Comparison of ENCODE assay signal across 17 cellular contexts in genomic region chr3:194381460-194381875, GRCh38. TPM values are rescaled to one million over a fixed set of nuclear protein-coding genes. Genes with fewer than 3 reads are reported as not detected.
DNase-seq lines count a peak whose midpoint lies in the region; ATAC-seq and TF ChIP-seq lines count a peak whose summit lies in the region.
"Had no signal": no experiment of that assay in that cellular context is flagged by ENCODE, and none has a peak within 500 bp of the region (broad histone marks: within the 10 kb centered on the region; RNA-seq: fewer than 3 reads in every experiment).

No MANE protein-coding gene starts in this region.

- H3K27ac ChIP-seq in prostate gland = no peak overlapping the region
- H3K27ac ChIP-seq: adrenal gland, gastrocnemius medialis, uterus had no signal

- H3K4me3 ChIP-seq in kidney epithelial cell (ENCODE audit: low read depth, low read length) = peak overlapping the region; percentile 17
- H3K4me3 ChIP-seq in prostate gland = no peak overlapping the region
- H3K4me3 ChIP-seq: adrenal gland, gastrocnemius medialis, uterus had no signal

- H3K36me3 ChIP-seq in kidney epithelial cell (ENCODE audit: control insufficient read depth, insufficient read depth, low read length) = no peaks in the 10 kb centered on the region
- no peaks in the 10 kb centered on the region for H3K36me3 ChIP-seq in prostate gland
- H3K36me3 ChIP-seq: adrenal gland, gastrocnemius medialis, uterus had no signal

- ATAC-seq in left ventricle myocardium superior (no peak), Right ventricle myocardium inferior (no peak), HG03378 (IDR thresholded peaks at IDR 0.05; ENCODE audit: unreplicated experiment) (no peak)
- ATAC-seq: activated CD8-positive, alpha-beta memory T cell treated with anti-CD3 and anti-CD28 coated beads, Interleukin-2, amount 10 ng/mL, durations not matched to agents 7 days and 5 days; gastrocnemius medialis had no signal

- WGBS in prostate gland = 36% methylated on average over 17 of the region's 17 CpGs

- H3K27me3 ChIP-seq in kidney epithelial cell (ENCODE audit: control insufficient read depth, insufficient read depth, low read length) = peaks cover 25% of the 10 kb centered on the region
- H3K27me3 ChIP-seq in prostate gland (replicated peaks; ENCODE audit: insufficient read depth) = no peaks in the 10 kb centered on the region
- H3K27me3 ChIP-seq: uterus had no signal

- TF ChIP-seq CTCF in kidney epithelial cell (IDR thresholded peaks at IDR 0.05; ENCODE audit: insufficient read depth, low read length, poor library complexity, severe bottlenecking) (no peak), prostate gland (IDR thresholded peaks at IDR 0.05) (no peak)

- no peak for TF ChIP-seq POLR2A in prostate gland (IDR thresholded peaks at IDR 0.05)

- intact Hi-C loops in left ventricle myocardium superior (cut with micrococcal nuclease) = no loop called here
- intact Hi-C loops in Right ventricle myocardium inferior (cut with DNase I) = no loop called here
- intact Hi-C loops in prostate gland (cut with DNase I) = no loop called here

- H3K9me3 ChIP-seq in prostate gland = no peaks in the 10 kb centered on the region
- H3K9me3 ChIP-seq: adrenal gland, gastrocnemius medialis, uterus had no signal

- DNase-seq in left ventricle myocardium superior (peak; percentile 5), Right ventricle myocardium inferior (ENCODE audit: missing footprints) (no peak), SW480 (ENCODE audit: low spot score) (peak; percentile 38), kidney epithelial cell (ENCODE audit: low read depth) (no peak), prostate gland (ENCODE audit: low spot score) (no peak)
- DNase-seq in activated naive CD4-positive, alpha-beta T cell (lab: John Stamatoyannopoulos, UW) = no peak
- no peak for DNase-seq in activated CD4-positive, alpha-beta T cell treated with anti-CD3 and anti-CD28 coated beads, Interleukin-2, amount 50 U/mL, for 48 hours
- DNase-seq: activated CD8-positive, alpha-beta memory T cell treated with anti-CD3 and anti-CD28 coated beads, Interleukin-2, amount 10 ng/mL, durations not matched to agents 7 days and 5 days; adrenal gland; gastrocnemius medialis; NCI-H2081 treated with DMSO at 0.1 percent for 48 hours; stimulated activated CD4-positive, alpha-beta T cell treated with anti-CD3 and anti-CD28 coated beads, Interleukin-15, amount 100 ng/mL, for 24 hours; T-helper 9 cell; uterus had no signal

- H3K4me1 ChIP-seq in prostate gland (replicated peaks) = no peaks in the 10 kb centered on the region
- H3K4me1 ChIP-seq: adrenal gland, gastrocnemius medialis, uterus had no signal

RNA-seq across cellular contexts. Expression of gene LRRC15, which starts 11.9 kb away (rescaled TPM):
- total RNA-seq in left ventricle myocardium superior (0.42 TPM), Right ventricle myocardium inferior (0.14 TPM), kidney epithelial cell (not detected in 2 replicates), prostate gland (1 to 10 TPM in 1 of 2 donors, not detected in 1; 1.1 TPM)
- total RNA-seq: activated CD8-positive, alpha-beta memory T cell treated with anti-CD3 and anti-CD28 coated beads, Interleukin-2, amount 10 ng/mL, durations not matched to agents 7 days and 5 days; neural crest cell had no signal

RNA-seq across cellular contexts. Expression of gene GP5, which starts 17.6 kb away (rescaled TPM):
- total RNA-seq in left ventricle myocardium superior (not detected), Right ventricle myocardium inferior (not detected), kidney epithelial cell (0.07 and 0.42 TPM in 2 replicates), prostate gland (not detected)
- total RNA-seq: neural crest cell had no signal

RNA-seq across cellular contexts. Expression of gene CPN2, which starts 30.3 kb away (rescaled TPM):
- total RNA-seq in left ventricle myocardium superior (0.40 TPM), Right ventricle myocardium inferior (2.3 TPM), kidney epithelial cell (not detected in 2 replicates), prostate gland (1 to 10 TPM in 1 of 2 donors, not detected in 1; 1.3 TPM)
- total RNA-seq: activated CD8-positive, alpha-beta memory T cell treated with anti-CD3 and anti-CD28 coated beads, Interleukin-2, amount 10 ng/mL, durations not matched to agents 7 days and 5 days; LHCN-M2; neural crest cell had no signal

Comparison
In these comparisons a context has a peak if more than half of its experiments do, and no peak if none do; other contexts are left out.
1. DNase-seq: peak in left ventricle myocardium superior (single experiment) and SW480 (single experiment); none in Right ventricle myocardium inferior (single experiment), kidney epithelial cell (single experiment), activated naive CD4-positive, alpha-beta T cell (0 of 4), prostate gland (single experiment) and activated CD4-positive, alpha-beta T cell treated with anti-CD3 and anti-CD28 coated beads, Interleukin-2, amount 50 U/mL, for 48 hours (0 of 2).